8 cellular contexts compared by ENCODE assay signal in genomic region chr2:144183744-144184143, GRCh38.
DNase-seq lines count a peak whose midpoint lies in the region; ATAC-seq and TF ChIP-seq lines count a peak whose summit lies in the region.

No MANE protein-coding gene starts in this region.

- peak overlapping the region; percentile 33 for H3K27ac ChIP-seq in fibroblast of lung (ENCODE audit: insufficient read depth, low read length)

- H3K4me3 Mint-ChIP-seq in activated CD4-positive, alpha-beta T cell treated with anti-CD3 and anti-CD28 coated beads, Interleukin-2, amount 10 ng/mL, durations not matched to agents 7 days and 5 days: peak overlapping the region; percentile 45
- H3K4me3 Mint-ChIP-seq in stimulated activated naive B cell treated with anti-CD40 and anti-IgM and Interleukin-4, amounts not matched to agents 10 μg/mL and 1 μg/mL and 100 μg/mL, for 72 hours: peak overlapping the region; percentile 49 to 50

- CTCF ChIA-PET in activated CD4-positive, alpha-beta T cell treated with anti-CD3 and anti-CD28 coated beads, Interleukin-2, amount 10 ng/mL, durations not matched to agents 7 days and 5 days (lab: Charles Lee): interaction anchor here (0.9 to 3.3 kb wide), 4 partner anchors 11 to 28 kb away, joined by 3 to 13 read pairs (median 4); no protein-coding TSS in a partner anchor

- H3K4me2 ChIP-seq in fibroblast of lung (ENCODE audit: extremely low read depth, insufficient read depth, low read length): no peak overlapping the region

- H3K9me3 Mint-ChIP-seq in activated CD4-positive, alpha-beta T cell treated with anti-CD3 and anti-CD28 coated beads, Interleukin-2, amount 10 ng/mL, durations not matched to agents 7 days and 5 days: no peaks in the 10 kb centered on the region
- H3K9me3 Mint-ChIP-seq in stimulated activated naive B cell treated with anti-CD40 and anti-IgM and Interleukin-4, amounts not matched to agents 10 μg/mL and 1 μg/mL and 100 μg/mL, for 72 hours: peaks cover 0 to 4% of the 10 kb centered on the region in 2 donors

- H3K9me3 ChIP-seq in fibroblast of lung (ENCODE audit: control insufficient read depth, insufficient read depth, low read depth, low read length): no peaks in the 10 kb centered on the region

- H3K4me1 ChIP-seq in fibroblast of lung (ENCODE audit: control insufficient read depth, extremely low read depth, insufficient read depth, low read length): no peaks in the 10 kb centered on the region

- TF ChIP-seq CTCF in fibroblast of lung (conservative IDR thresholded peaks at IDR 0.05 in 1 of 2, IDR thresholded peaks at IDR 0.05 in 1 of 2; ENCODE audit: low read depth in 1 of 2, low read length in 2 of 2): no peak

- no peaks in the 10 kb centered on the region for H4K20me1 ChIP-seq in fibroblast of lung (ENCODE audit: control insufficient read depth, extremely low read depth, insufficient read depth, low read length)

- H3K4me3 ChIP-seq in fibroblast of lung (replicated peaks in 1 of 4; ENCODE audit: control extremely low read depth in 1 of 4, insufficient read depth in 1 of 4, low read depth in 3 of 4, low read length in 4 of 4): no peak overlapping the region

- H3K4me1 Mint-ChIP-seq in activated CD4-positive, alpha-beta T cell treated with anti-CD3 and anti-CD28 coated beads, Interleukin-2, amount 10 ng/mL, durations not matched to agents 7 days and 5 days: peaks cover 24% of the 10 kb centered on the region
- H3K4me1 Mint-ChIP-seq in stimulated activated naive B cell treated with anti-CD40 and anti-IgM and Interleukin-4, amounts not matched to agents 10 μg/mL and 1 μg/mL and 100 μg/mL, for 72 hours: peaks cover 13 to 40% of the 10 kb centered on the region in 2 donors

- peak; percentile 100 for ATAC-seq in GM18909 (IDR thresholded peaks at IDR 0.05; ENCODE audit: poor library complexity, unreplicated experiment)
- peak; percentile 97 for ATAC-seq in HG03066 (IDR thresholded peaks at IDR 0.05; ENCODE audit: low read depth, unreplicated experiment)
- peak; percentile 98 to 99 for ATAC-seq in stimulated activated naive B cell treated with anti-CD40 and anti-IgM and Interleukin-4, amounts not matched to agents 10 μg/mL and 1 μg/mL and 100 μg/mL, for 72 hours (replicated peaks)

- peak; percentile 79 for DNase-seq in activated CD4-positive, alpha-beta T cell treated with anti-CD3 and anti-CD28 coated beads, Interleukin-2, amount 10 ng/mL, durations not matched to agents 7 days and 5 days
- peak; percentile 15 to 84 for DNase-seq in fibroblast of lung (ENCODE audit: low read depth in 2 of 2)
- peak; percentile 53 for DNase-seq in stimulated activated naive B cell treated with anti-CD40 and anti-IgM and Interleukin-4, amounts not matched to agents 10 μg/mL and 1 μg/mL and 100 μg/mL, for 72 hours
- DNase-seq in DMS153 (lab: John Stamatoyannopoulos, UW): no peak
- no peak for DNase-seq in UCSD-AML1 (lab: John Stamatoyannopoulos, UW; ENCODE audit: unreplicated experiment)
- no peak for DNase-seq in NCI-H1436 treated with DMSO at 0.1 percent for 48 hours (lab: John Stamatoyannopoulos, UW)

- POLR2A ChIA-PET in activated CD4-positive, alpha-beta T cell treated with anti-CD3 and anti-CD28 coated beads, Interleukin-2, amount 10 ng/mL, durations not matched to agents 7 days and 5 days (lab: Charles Lee): no interaction called here

- peaks cover 8% of the 10 kb centered on the region for H3K36me3 Mint-ChIP-seq in activated CD4-positive, alpha-beta T cell treated with anti-CD3 and anti-CD28 coated beads, Interleukin-2, amount 10 ng/mL, durations not matched to agents 7 days and 5 days (ENCODE audit: low read depth)
- peaks cover 10 to 19% of the 10 kb centered on the region in 2 donors for H3K36me3 Mint-ChIP-seq in stimulated activated naive B cell treated with anti-CD40 and anti-IgM and Interleukin-4, amounts not matched to agents 10 μg/mL and 1 μg/mL and 100 μg/mL, for 72 hours

- no peaks in the 10 kb centered on the region for H3K27me3 Mint-ChIP-seq in activated CD4-positive, alpha-beta T cell treated with anti-CD3 and anti-CD28 coated beads, Interleukin-2, amount 10 ng/mL, durations not matched to agents 7 days and 5 days
- no peaks in the 10 kb centered on the region for H3K27me3 Mint-ChIP-seq in stimulated activated naive B cell treated with anti-CD40 and anti-IgM and Interleukin-4, amounts not matched to agents 10 μg/mL and 1 μg/mL and 100 μg/mL, for 72 hours

- no peaks in the 10 kb centered on the region for H3K27me3 ChIP-seq in fibroblast of lung (ENCODE audit: control insufficient read depth, insufficient read depth, low read length)

- H3K9ac ChIP-seq in fibroblast of lung (ENCODE audit: insufficient read depth, low read length): no peak overlapping the region

- H3K36me3 ChIP-seq in fibroblast of lung (ENCODE audit: control insufficient read depth, insufficient read depth, low read length): no peaks in the 10 kb centered on the region

- no peaks in the 10 kb centered on the region for H3K79me2 ChIP-seq in fibroblast of lung (ENCODE audit: control insufficient read depth, insufficient read depth, low read length)

- peak overlapping the region; percentile 51 for H2AFZ ChIP-seq in fibroblast of lung (ENCODE audit: low read length)

- peak overlapping the region; percentile 81 for H3K27ac Mint-ChIP-seq in activated CD4-positive, alpha-beta T cell treated with anti-CD3 and anti-CD28 coated beads, Interleukin-2, amount 10 ng/mL, durations not matched to agents 7 days and 5 days
- H3K27ac Mint-ChIP-seq in stimulated activated naive B cell treated with anti-CD40 and anti-IgM and Interleukin-4, amounts not matched to agents 10 μg/mL and 1 μg/mL and 100 μg/mL, for 72 hours: peak overlapping the region; percentile 39

Comparison
In these comparisons a context has a peak if more than half of its experiments do, and no peak if none do; other contexts are left out.
1. DNase-seq: peak in activated CD4-positive, alpha-beta T cell treated with anti-CD3 and anti-CD28 coated beads, Interleukin-2, amount 10 ng/mL, durations not matched to agents 7 days and 5 days (single experiment), fibroblast of lung (2 of 2) and stimulated activated naive B cell treated with anti-CD40 and anti-IgM and Interleukin-4, amounts not matched to agents 10 μg/mL and 1 μg/mL and 100 μg/mL, for 72 hours (single experiment); none in DMS153 (single experiment), UCSD-AML1 (single experiment) and NCI-H1436 treated with DMSO at 0.1 percent for 48 hours (single experiment).
2. Peak in every context shown above with its lines, with median percentiles within 50 percentile points of each other: ATAC-seq.